In the genomic region with DNA sequence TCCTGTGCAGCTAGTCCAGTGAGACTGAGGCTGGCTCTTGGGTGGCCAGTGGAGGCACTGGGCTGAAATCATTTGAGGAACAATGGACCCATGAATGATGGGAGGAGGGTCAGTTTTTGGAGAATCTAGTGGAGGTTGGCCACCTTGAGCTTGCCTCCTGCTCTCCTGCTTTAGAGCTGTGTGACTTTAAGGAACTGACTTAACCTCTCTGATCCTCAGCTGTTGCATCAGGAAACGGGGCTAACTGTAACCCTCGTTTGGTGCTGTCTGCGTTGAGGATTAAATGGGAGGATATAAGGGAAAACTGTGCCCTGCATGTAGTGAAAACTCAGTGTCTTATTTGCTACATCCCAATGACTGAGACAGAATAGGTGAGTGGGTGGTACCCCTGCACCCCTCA, we compare ENCODE assay signal across 2 cellular contexts.
TF ChIP-seq lines count a peak whose summit lies in the region.

No MANE protein-coding gene starts in this region.

TF ChIP-seq in HepG2, 621 proteins besides CTCF, POLR2A, EP300 and RAD21:
- TF ChIP-seq ZMYM3 (CRISPR knock-in tag; IDR thresholded peaks at IDR 0.05) (peak; percentile 40; the same call in 1 of the 2 replicates), KMT2A (CRISPR knock-in tag; IDR thresholded peaks at IDR 0.05) (no peak), ZNF768 (CRISPR knock-in tag; IDR thresholded peaks at IDR 0.05) (peak; percentile 91), FOXC1 (CRISPR knock-in tag; IDR thresholded peaks at IDR 0.05; ENCODE audit: borderline replicate concordance) (no peak), ZFP36 (IDR thresholded peaks at IDR 0.05; ENCODE audit: borderline replicate concordance, low read depth, low read length, partially characterized antibody) (peak; percentile 9)
- TF ChIP-seq, protein P1, sequence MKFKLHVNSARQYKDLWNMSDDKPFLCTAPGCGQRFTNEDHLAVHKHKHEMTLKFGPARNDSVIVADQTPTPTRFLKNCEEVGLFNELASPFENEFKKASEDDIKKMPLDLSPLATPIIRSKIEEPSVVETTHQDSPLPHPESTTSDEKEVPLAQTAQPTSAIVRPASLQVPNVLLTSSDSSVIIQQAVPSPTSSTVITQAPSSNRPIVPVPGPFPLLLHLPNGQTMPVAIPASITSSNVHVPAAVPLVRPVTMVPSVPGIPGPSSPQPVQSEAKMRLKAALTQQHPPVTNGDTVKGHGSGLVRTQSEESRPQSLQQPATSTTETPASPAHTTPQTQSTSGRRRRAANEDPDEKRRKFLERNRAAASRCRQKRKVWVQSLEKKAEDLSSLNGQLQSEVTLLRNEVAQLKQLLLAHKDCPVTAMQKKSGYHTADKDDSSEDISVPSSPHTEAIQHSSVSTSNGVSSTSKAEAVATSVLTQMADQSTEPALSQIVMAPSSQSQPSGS (CRISPR knock-in tag; IDR thresholded peaks at IDR 0.05) = no peak
- TF ChIP-seq, protein P2, sequence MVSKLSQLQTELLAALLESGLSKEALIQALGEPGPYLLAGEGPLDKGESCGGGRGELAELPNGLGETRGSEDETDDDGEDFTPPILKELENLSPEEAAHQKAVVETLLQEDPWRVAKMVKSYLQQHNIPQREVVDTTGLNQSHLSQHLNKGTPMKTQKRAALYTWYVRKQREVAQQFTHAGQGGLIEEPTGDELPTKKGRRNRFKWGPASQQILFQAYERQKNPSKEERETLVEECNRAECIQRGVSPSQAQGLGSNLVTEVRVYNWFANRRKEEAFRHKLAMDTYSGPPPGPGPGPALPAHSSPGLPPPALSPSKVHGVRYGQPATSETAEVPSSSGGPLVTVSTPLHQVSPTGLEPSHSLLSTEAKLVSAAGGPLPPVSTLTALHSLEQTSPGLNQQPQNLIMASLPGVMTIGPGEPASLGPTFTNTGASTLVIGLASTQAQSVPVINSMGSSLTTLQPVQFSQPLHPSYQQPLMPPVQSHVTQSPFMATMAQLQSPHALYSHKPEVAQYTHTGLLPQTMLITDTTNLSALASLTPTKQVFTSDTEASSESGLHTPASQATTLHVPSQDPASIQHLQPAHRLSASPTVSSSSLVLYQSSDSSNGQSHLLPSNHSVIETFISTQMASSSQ (IDR thresholded peaks at IDR 0.05; ENCODE audit: low read depth) = no peak
- TF ChIP-seq, protein P2 (CRISPR knock-in tag; IDR thresholded peaks at IDR 0.05; ENCODE audit: borderline replicate concordance) = no peak

TF ChIP-seq in K562, 482 proteins besides CTCF, POLR2A, EP300 and RAD21 (continued from another document and continues in another):
- TF ChIP-seq PHTF2 (CRISPR knock-in tag; IDR thresholded peaks at IDR 0.05) = no peak
- no peak for TF ChIP-seq NCOA1 (IDR thresholded peaks at IDR 0.05; ENCODE audit: low read depth)
- TF ChIP-seq NFIX (CRISPR knock-in tag; IDR thresholded peaks at IDR 0.05; ENCODE audit: low read depth) = no peak
- TF ChIP-seq RBFOX2 (IDR thresholded peaks at IDR 0.05; ENCODE audit: low read depth, low read length) = no peak
- TF ChIP-seq BCOR (IDR thresholded peaks at IDR 0.05) = peak; percentile 92
- TF ChIP-seq, protein P3, sequence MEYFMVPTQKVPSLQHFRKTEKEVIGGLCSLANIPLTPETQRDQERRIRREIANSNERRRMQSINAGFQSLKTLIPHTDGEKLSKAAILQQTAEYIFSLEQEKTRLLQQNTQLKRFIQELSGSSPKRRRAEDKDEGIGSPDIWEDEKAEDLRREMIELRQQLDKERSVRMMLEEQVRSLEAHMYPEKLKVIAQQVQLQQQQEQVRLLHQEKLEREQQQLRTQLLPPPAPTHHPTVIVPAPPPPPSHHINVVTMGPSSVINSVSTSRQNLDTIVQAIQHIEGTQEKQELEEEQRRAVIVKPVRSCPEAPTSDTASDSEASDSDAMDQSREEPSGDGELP (CRISPR knock-in tag; IDR thresholded peaks at IDR 0.05; ENCODE audit: borderline replicate concordance) = no peak
- peak; percentile 42 to 63; a peak in 3 of 4 replicates for TF ChIP-seq KDM1A (IDR thresholded peaks at IDR 0.05)
- TF ChIP-seq CBFB (CRISPR knock-in tag; IDR thresholded peaks at IDR 0.05) = no peak
- TF ChIP-seq SMC3 (conservative IDR thresholded peaks at IDR 0.05; ENCODE audit: insufficient read depth, low read depth, low read length) = no peak
- TF ChIP-seq ZNF140 (CRISPR knock-in tag; IDR thresholded peaks at IDR 0.05) = no peak
- no peak for TF ChIP-seq ZZZ3 (IDR thresholded peaks at IDR 0.05)
- 0 out of 2 replicates have a peak, but pooled peaks have one; percentile 25 for TF ChIP-seq PTBP1 (IDR thresholded peaks at IDR 0.05; ENCODE audit: low read depth, low read length)
- TF ChIP-seq, protein P4, sequence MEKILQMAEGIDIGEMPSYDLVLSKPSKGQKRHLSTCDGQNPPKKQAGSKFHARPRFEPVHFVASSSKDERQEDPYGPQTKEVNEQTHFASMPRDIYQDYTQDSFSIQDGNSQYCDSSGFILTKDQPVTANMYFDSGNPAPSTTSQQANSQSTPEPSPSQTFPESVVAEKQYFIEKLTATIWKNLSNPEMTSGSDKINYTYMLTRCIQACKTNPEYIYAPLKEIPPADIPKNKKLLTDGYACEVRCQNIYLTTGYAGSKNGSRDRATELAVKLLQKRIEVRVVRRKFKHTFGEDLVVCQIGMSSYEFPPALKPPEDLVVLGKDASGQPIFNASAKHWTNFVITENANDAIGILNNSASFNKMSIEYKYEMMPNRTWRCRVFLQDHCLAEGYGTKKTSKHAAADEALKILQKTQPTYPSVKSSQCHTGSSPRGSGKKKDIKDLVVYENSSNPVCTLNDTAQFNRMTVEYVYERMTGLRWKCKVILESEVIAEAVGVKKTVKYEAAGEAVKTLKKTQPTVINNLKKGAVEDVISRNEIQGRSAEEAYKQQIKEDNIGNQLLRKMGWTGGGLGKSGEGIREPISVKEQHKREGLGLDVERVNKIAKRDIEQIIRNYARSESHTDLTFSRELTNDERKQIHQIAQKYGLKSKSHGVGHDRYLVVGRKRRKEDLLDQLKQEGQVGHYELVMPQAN (IDR thresholded peaks at IDR 0.05; ENCODE audit: borderline replicate concordance) = no peak
- no peak for TF ChIP-seq JUNB (CRISPR knock-in tag; conservative IDR thresholded peaks at IDR 0.05)
- no peak for TF ChIP-seq NR2C1 (IDR thresholded peaks at IDR 0.05)
- no peak for TF ChIP-seq NR2C1 (tag; IDR thresholded peaks at IDR 0.05)
- TF ChIP-seq FOXA3 (CRISPR knock-in tag; conservative IDR thresholded peaks at IDR 0.05 in 1 of 2, IDR thresholded peaks at IDR 0.05 in 1 of 2) = no peak
- TF ChIP-seq CEBPG (CRISPR knock-in tag; IDR thresholded peaks at IDR 0.05) = peak; percentile 46; the same call in 1 of the 2 replicates
- no peak for TF ChIP-seq CEBPG (tag; conservative IDR thresholded peaks at IDR 0.05 in 1 of 2, IDR thresholded peaks at IDR 0.05 in 1 of 2)
- TF ChIP-seq HDAC2 (IDR thresholded peaks at IDR 0.05) = peak; percentile 25; the same call in 1 of the 2 replicates
- no peak for TF ChIP-seq HSF4 (CRISPR knock-in tag; IDR thresholded peaks at IDR 0.05; ENCODE audit: borderline replicate concordance)
- TF ChIP-seq CC2D1A (IDR thresholded peaks at IDR 0.05) = no peak
- no peak for TF ChIP-seq GTF2A2 (tag; IDR thresholded peaks at IDR 0.05)
- TF ChIP-seq RCOR1 (IDR thresholded peaks at IDR 0.05; ENCODE audit: borderline replicate concordance in 1 of 2, low read depth in 2 of 2, low read length in 2 of 2) = peak in 1 of 2 experiments; percentile 24; a peak in 1 of 4 replicates
- TF ChIP-seq, protein P5, sequence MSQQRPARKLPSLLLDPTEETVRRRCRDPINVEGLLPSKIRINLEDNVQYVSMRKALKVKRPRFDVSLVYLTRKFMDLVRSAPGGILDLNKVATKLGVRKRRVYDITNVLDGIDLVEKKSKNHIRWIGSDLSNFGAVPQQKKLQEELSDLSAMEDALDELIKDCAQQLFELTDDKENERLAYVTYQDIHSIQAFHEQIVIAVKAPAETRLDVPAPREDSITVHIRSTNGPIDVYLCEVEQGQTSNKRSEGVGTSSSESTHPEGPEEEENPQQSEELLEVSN (IDR thresholded peaks at IDR 0.05; ENCODE audit: borderline replicate concordance in 1 of 2, extremely low read depth in 1 of 2, insufficient read depth in 1 of 2, insufficient read length in 1 of 2, low read depth in 1 of 2, low read length in 1 of 2, poor library complexity in 1 of 2, severe bottlenecking in 1 of 2) = no peak
- no peak for TF ChIP-seq L3MBTL2 (IDR thresholded peaks at IDR 0.05)
- no peak for TF ChIP-seq HDAC6 (IDR thresholded peaks at IDR 0.05; ENCODE audit: low read depth, low read length)
- no peak for TF ChIP-seq SETDB1 (IDR thresholded peaks at IDR 0.05; ENCODE audit: low read length)
- peak; percentile 80; the same call in 1 of the 2 replicates for TF ChIP-seq SMARCA5 (IDR thresholded peaks at IDR 0.05)
- TF ChIP-seq EGR1 (conservative IDR thresholded peaks at IDR 0.05) = no peak
- TF ChIP-seq RFX5 (IDR thresholded peaks at IDR 0.05; ENCODE audit: low read depth, low read length) = no peak
- no peak for TF ChIP-seq FOXJ3 (CRISPR knock-in tag; IDR thresholded peaks at IDR 0.05)
- TF ChIP-seq, protein P6, sequence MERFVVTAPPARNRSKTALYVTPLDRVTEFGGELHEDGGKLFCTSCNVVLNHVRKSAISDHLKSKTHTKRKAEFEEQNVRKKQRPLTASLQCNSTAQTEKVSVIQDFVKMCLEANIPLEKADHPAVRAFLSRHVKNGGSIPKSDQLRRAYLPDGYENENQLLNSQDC (CRISPR knock-in tag; IDR thresholded peaks at IDR 0.05) = no peak
- no peak for TF ChIP-seq SPI1 (IDR thresholded peaks at IDR 0.05; ENCODE audit: borderline replicate concordance, low read depth, low read length)
- no peak for TF ChIP-seq ZNF717 (CRISPR knock-in tag; IDR thresholded peaks at IDR 0.05)
- TF ChIP-seq HNRNPK (IDR thresholded peaks at IDR 0.05; ENCODE audit: low read depth, low read length, poor library complexity, severe bottlenecking) = no peak
- no peak for TF ChIP-seq ZNF785 (CRISPR knock-in tag; IDR thresholded peaks at IDR 0.05)
- peak; percentile 96 for TF ChIP-seq RBM25 (IDR thresholded peaks at IDR 0.05; ENCODE audit: low read depth, low read length, severe bottlenecking)
- TF ChIP-seq, protein P7, sequence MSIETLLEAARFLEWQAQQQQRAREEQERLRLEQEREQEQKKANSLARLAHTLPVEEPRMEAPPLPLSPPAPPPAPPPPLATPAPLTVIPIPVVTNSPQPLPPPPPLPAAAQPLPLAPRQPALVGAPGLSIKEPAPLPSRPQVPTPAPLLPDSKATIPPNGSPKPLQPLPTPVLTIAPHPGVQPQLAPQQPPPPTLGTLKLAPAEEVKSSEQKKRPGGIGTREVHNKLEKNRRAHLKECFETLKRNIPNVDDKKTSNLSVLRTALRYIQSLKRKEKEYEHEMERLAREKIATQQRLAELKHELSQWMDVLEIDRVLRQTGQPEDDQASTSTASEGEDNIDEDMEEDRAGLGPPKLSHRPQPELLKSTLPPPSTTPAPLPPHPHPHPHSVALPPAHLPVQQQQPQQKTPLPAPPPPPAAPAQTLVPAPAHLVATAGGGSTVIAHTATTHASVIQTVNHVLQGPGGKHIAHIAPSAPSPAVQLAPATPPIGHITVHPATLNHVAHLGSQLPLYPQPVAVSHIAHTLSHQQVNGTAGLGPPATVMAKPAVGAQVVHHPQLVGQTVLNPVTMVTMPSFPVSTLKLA (conservative IDR thresholded peaks at IDR 0.05) = no peak
- TF ChIP-seq, protein P8, sequence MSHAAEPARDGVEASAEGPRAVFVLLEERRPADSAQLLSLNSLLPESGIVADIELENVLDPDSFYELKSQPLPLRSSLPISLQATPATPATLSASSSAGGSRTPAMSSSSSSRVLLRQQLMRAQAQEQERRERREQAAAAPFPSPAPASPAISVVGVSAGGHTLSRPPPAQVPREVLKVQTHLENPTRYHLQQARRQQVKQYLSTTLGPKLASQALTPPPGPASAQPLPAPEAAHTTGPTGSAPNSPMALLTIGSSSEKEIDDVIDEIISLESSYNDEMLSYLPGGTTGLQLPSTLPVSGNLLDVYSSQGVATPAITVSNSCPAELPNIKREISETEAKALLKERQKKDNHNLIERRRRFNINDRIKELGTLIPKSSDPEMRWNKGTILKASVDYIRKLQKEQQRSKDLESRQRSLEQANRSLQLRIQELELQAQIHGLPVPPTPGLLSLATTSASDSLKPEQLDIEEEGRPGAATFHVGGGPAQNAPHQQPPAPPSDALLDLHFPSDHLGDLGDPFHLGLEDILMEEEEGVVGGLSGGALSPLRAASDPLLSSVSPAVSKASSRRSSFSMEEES (CRISPR knock-in tag; IDR thresholded peaks at IDR 0.05) = no peak
- TF ChIP-seq, protein P9, sequence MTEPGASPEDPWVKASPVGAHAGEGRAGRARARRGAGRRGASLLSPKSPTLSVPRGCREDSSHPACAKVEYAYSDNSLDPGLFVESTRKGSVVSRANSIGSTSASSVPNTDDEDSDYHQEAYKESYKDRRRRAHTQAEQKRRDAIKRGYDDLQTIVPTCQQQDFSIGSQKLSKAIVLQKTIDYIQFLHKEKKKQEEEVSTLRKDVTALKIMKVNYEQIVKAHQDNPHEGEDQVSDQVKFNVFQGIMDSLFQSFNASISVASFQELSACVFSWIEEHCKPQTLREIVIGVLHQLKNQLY (CRISPR knock-in tag; conservative IDR thresholded peaks at IDR 0.05) = no peak
- no peak for TF ChIP-seq ETS2 (tag; IDR thresholded peaks at IDR 0.05; ENCODE audit: borderline replicate concordance, poor library complexity, severe bottlenecking)
- no peak for TF ChIP-seq HNRNPH1 (optimal IDR thresholded peaks at IDR 0.05; ENCODE audit: low read depth, low read length)
- no peak for TF ChIP-seq ZNF830 (CRISPR knock-in tag; IDR thresholded peaks at IDR 0.05)
- TF ChIP-seq JUN (IDR thresholded peaks at IDR 0.05; ENCODE audit: borderline replicate concordance, low read depth, low read length) = no peak
- no peak for TF ChIP-seq JUN (CRISPR knock-in tag; IDR thresholded peaks at IDR 0.05; ENCODE audit: borderline replicate concordance)
- no peak for TF ChIP-seq CAMTA2 (CRISPR knock-in tag; conservative IDR thresholded peaks at IDR 0.05)
- no peak for TF ChIP-seq NEUROD1 (IDR thresholded peaks at IDR 0.05; ENCODE audit: borderline replicate concordance, low read depth, low read length, partially characterized antibody)
- TF ChIP-seq ZNF780A (CRISPR knock-in tag; IDR thresholded peaks at IDR 0.05) = no peak
- no peak for TF ChIP-seq POU5F1 (IDR thresholded peaks at IDR 0.05; ENCODE audit: borderline replicate concordance, low read depth, low read length, partially characterized antibody)
- TF ChIP-seq ZNF583 (CRISPR knock-in tag; IDR thresholded peaks at IDR 0.05) = no peak
- TF ChIP-seq, protein P10, sequence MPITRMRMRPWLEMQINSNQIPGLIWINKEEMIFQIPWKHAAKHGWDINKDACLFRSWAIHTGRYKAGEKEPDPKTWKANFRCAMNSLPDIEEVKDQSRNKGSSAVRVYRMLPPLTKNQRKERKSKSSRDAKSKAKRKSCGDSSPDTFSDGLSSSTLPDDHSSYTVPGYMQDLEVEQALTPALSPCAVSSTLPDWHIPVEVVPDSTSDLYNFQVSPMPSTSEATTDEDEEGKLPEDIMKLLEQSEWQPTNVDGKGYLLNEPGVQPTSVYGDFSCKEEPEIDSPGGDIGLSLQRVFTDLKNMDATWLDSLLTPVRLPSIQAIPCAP (CRISPR knock-in tag; IDR thresholded peaks at IDR 0.05; ENCODE audit: borderline replicate concordance) = no peak
